In the genomic region with DNA sequence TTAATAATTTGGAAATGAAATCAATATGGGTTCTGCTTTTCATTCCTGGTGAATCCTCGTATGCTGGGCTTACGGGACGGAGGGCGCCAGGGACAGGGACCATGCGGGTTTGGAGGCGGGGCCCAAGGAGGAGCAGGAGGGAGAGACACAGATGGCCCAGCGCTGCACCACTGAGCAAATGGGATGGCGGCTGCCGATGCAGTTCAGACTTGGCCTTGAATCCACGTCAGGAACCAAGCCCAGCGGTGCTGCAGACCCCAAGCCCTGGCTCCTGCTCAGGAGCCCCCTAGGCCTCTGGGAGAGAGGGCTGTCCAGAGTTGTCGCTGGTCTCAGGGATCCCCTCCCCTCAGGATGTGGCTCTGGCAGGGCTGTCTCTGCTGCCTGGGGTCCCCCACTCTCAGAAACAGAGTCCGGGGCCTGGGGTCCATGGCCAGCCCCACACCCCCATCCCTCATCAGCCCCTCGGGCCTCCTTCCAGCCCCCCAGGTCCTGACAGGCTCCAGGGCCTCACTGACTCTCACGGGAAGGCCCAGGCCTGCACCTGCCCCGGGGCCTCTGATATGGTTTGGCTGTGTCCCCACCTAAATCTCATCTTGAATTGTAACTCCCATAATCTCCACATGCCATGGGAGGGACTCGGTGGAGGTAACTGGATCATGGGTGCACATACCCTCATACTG, we compare ENCODE assay signal across 26 cellular contexts.
DNase-seq lines count a peak whose midpoint lies in the region; ATAC-seq, FAIRE-seq and TF ChIP-seq lines count a peak whose summit lies in the region.
"Had no signal": no experiment of that assay in that cellular context is flagged by ENCODE, and none has a peak within 500 bp of the region (broad histone marks: within the 10 kb centered on the region; RNA-seq: fewer than 3 reads in every experiment).

No MANE protein-coding gene starts in this region.

- H3K27ac ChIP-seq in right atrium auricular region, result no peak overlapping the region
- no peak overlapping the region for H3K27ac ChIP-seq in HepG2 (ENCODE audit: extremely low read length, insufficient read depth, low read length)
- H3K27ac ChIP-seq: foreskin keratinocyte, psoas muscle, SJCRH30, upper lobe of left lung had no signal

- CTCF ChIA-PET in HepG2 (lab: Yijun Ruan, JAX; ENCODE audit: low intra/inter-chr PET ratio, low total read pairs), result no interaction called here

- TF ChIP-seq EP300 in HepG2 (IDR thresholded peaks at IDR 0.05; ENCODE audit: low read depth in 2 of 2, low read length in 2 of 2) (no peak), HepG2 (CRISPR knock-in tag; IDR thresholded peaks at IDR 0.05; ENCODE audit: borderline replicate concordance) (no peak)

- H3K9me3 ChIP-seq in right atrium auricular region (no peaks in the 10 kb centered on the region), HepG2 (ENCODE audit: low read length) (no peaks in the 10 kb centered on the region)
- H3K9me3 ChIP-seq: psoas muscle, SJCRH30, upper lobe of left lung had no signal

- H3K4me1 ChIP-seq in right atrium auricular region (no peaks in the 10 kb centered on the region), HepG2 (ENCODE audit: insufficient read depth, low read length) (no peaks in the 10 kb centered on the region)
- H3K4me1 ChIP-seq: foreskin keratinocyte, psoas muscle, SJCRH30 had no signal

- DNase-seq in Right ventricle myocardium superior (peak; percentile 31), right atrium auricular region (ENCODE audit: low spot score) (no peak), cerebellar cortex (ENCODE audit: low spot score) (peak; percentile 63), neural crest cell (ENCODE audit: low read depth, low spot score) (no peak), DMS79 (lab: John Stamatoyannopoulos, UW) (no peak), HepG2 (ENCODE audit: low spot score) (no peak), progenitor cell of endocrine pancreas (ENCODE audit: low spot score, unreplicated experiment) (no peak), NCI-H1417 treated with DMSO at 0.1 percent for 48 hours (lab: John Stamatoyannopoulos, UW) (no peak)
- DNase-seq: activated CD4-positive, alpha-beta T cell treated with anti-CD3 and anti-CD28 coated beads for 1 hour; activated gamma-delta T cell treated with Interleukin-2 at 50 U/mL for 16 hours; activated T-cell treated with anti-CD3 and anti-CD28 coated beads, Interleukin-2, amount 50 U/mL, for 24 hours; effector memory CD4-positive, alpha-beta T cell; erythroblast; foreskin keratinocyte; HFFc6; hippocampal formation; NCI-H1105 treated with DMSO at 0.1 percent for 48 hours; SJCRH30; small intestine; stimulated activated CD4-positive, alpha-beta T cell treated with anti-CD3 and anti-CD28 coated beads, Interleukin-2, amount 100 ng/mL, for 24 hours had no signal

- TF ChIP-seq POLR2A in HepG2 (IDR thresholded peaks at IDR 0.05; ENCODE audit: insufficient read depth in 1 of 2, low read depth in 2 of 2, low read length in 2 of 2), result no peak

- POLR2A ChIA-PET in HepG2 (lab: Yijun Ruan, JAX), result no interaction called here

- 22% methylated on average over 11 of the region's 17 CpGs for WGBS in HepG2 (ENCODE audit: low lambda C conversion rate)

- no peak overlapping the region for H3K4me3 ChIP-seq in right atrium auricular region
- no peak overlapping the region for H3K4me3 ChIP-seq in HepG2 (replicated peaks in 1 of 3; ENCODE audit: insufficient read depth in 1 of 3, low read depth in 2 of 3, low read length in 3 of 3)
- H3K4me3 ChIP-seq: K562, psoas muscle, SJCRH30, upper lobe of left lung had no signal

- no TSS peak for BruUV-seq in HepG2 (replicated peaks; lab: Mats Ljungman, UMichigan)

- intact Hi-C loops in Right ventricle myocardium superior (cut with DNase I) (no loop called here), HepG2 (cut with micrococcal nuclease; ENCODE audit: unreplicated experiment) (no loop called here)

- H3K27me3 ChIP-seq in right atrium auricular region, result no peaks in the 10 kb centered on the region
- H3K27me3 ChIP-seq in HepG2 (ENCODE audit: control insufficient read depth in 1 of 2, insufficient read depth in 2 of 2, low read length in 2 of 2), result peaks cover 15 to 56% of the 10 kb centered on the region in 2 experiments; a peak in 4 of 5 replicates
- H3K27me3 ChIP-seq: upper lobe of left lung had no signal

- no peaks in the 10 kb centered on the region for H3K4me1 Mint-ChIP-seq in neural crest cell
- peaks cover 3% of the 10 kb centered on the region for H3K4me1 Mint-ChIP-seq in progenitor cell of endocrine pancreas (ENCODE audit: low read depth)

- H3K4me3 Mint-ChIP-seq in neural crest cell, result no peak overlapping the region
- H3K4me3 Mint-ChIP-seq in progenitor cell of endocrine pancreas (ENCODE audit: low read depth), result no peak overlapping the region
- H3K4me3 Mint-ChIP-seq: activated T-cell treated with anti-CD3 and anti-CD28 coated beads, Interleukin-2, amount 50 U/mL, for 24 hours; brain; HFFc6; T-cell had no signal

- no peaks in the 10 kb centered on the region for H3K79me2 ChIP-seq in HepG2 (ENCODE audit: insufficient read depth, low read length)

- H3K27ac Mint-ChIP-seq in neural crest cell (ENCODE audit: unreplicated experiment) (peak overlapping the region; percentile 86), progenitor cell of endocrine pancreas (no peak overlapping the region)
- H3K27ac Mint-ChIP-seq: activated T-cell treated with anti-CD3 and anti-CD28 coated beads, Interleukin-2, amount 50 U/mL, for 24 hours; HFFc6 had no signal

- H3K27me3 Mint-ChIP-seq in neural crest cell (ENCODE audit: low read depth) (no peaks in the 10 kb centered on the region), progenitor cell of endocrine pancreas (peaks cover 3% of the 10 kb centered on the region)
- H3K27me3 Mint-ChIP-seq: T-cell had no signal

- no peaks in the 10 kb centered on the region for H4K20me1 ChIP-seq in HepG2 (ENCODE audit: insufficient read depth, low read length)

- in situ Hi-C loops in HepG2 (cut with HindIII; ENCODE audit: extremely low pct_ligation_motif_present, low pct_unique_long_range_greater_than_20kb), result no loop called here

- H3K36me3 ChIP-seq in right atrium auricular region, result no peaks in the 10 kb centered on the region
- H3K36me3 ChIP-seq in HepG2 (replicated peaks in 1 of 2; ENCODE audit: control insufficient read depth in 1 of 2, insufficient read depth in 2 of 2, low read length in 2 of 2), result no peaks in the 10 kb centered on the region
- H3K36me3 ChIP-seq: SJCRH30, upper lobe of left lung had no signal

- H3K9me3 Mint-ChIP-seq in neural crest cell, result no peaks in the 10 kb centered on the region
- no peaks in the 10 kb centered on the region for H3K9me3 Mint-ChIP-seq in progenitor cell of endocrine pancreas (ENCODE audit: low read depth)
- H3K9me3 Mint-ChIP-seq: activated T-cell treated with anti-CD3 and anti-CD28 coated beads, Interleukin-2, amount 50 U/mL, for 24 hours; brain; HFFc6; T-cell had no signal

- H3K4me2 ChIP-seq in HepG2 (ENCODE audit: low read depth, low read length), result no peak overlapping the region

- TF ChIP-seq CTCF in right atrium auricular region (IDR thresholded peaks at IDR 0.05), result no peak
- TF ChIP-seq CTCF in neural crest cell (conservative IDR thresholded peaks at IDR 0.05), result no peak
- TF ChIP-seq CTCF in HepG2 (CRISPR knock-in tag; IDR thresholded peaks at IDR 0.05), result no peak
- no peak for TF ChIP-seq CTCF in progenitor cell of endocrine pancreas (IDR thresholded peaks at IDR 0.05; ENCODE audit: unreplicated experiment)

- no peak for TF ChIP-seq RAD21 in HepG2 (CRISPR knock-in tag; IDR thresholded peaks at IDR 0.05)

- H3K9ac ChIP-seq in HepG2 (ENCODE audit: insufficient read depth, low read depth, low read length), result no peak overlapping the region

- FAIRE-seq in HepG2 (lab: Jason Lieb, UNC), result no peak
- FAIRE-seq: colon, K562, small intestine had no signal

- ATAC-seq in Right ventricle myocardium superior (ENCODE audit: poor library complexity) (no peak), HepG2 (no peak)
- ATAC-seq: foreskin keratinocyte, K562, psoas muscle, T-cell had no signal

- H2AFZ ChIP-seq in HepG2 (ENCODE audit: low read length), result no peak overlapping the region

- H3K36me3 Mint-ChIP-seq in neural crest cell (ENCODE audit: low read depth) (no peaks in the 10 kb centered on the region), progenitor cell of endocrine pancreas (ENCODE audit: insufficient read depth) (no peaks in the 10 kb centered on the region)
- H3K36me3 Mint-ChIP-seq: brain, T-cell had no signal

TF ChIP-seq in HepG2, 621 proteins besides CTCF, POLR2A, EP300 and RAD21:
- no peak for TF ChIP-seq ZNF564 (CRISPR knock-in tag; IDR thresholded peaks at IDR 0.05)
- TF ChIP-seq ZNF432 (CRISPR knock-in tag; IDR thresholded peaks at IDR 0.05; ENCODE audit: borderline replicate concordance), result no peak
- TF ChIP-seq XRCC5 (optimal IDR thresholded peaks at IDR 0.05; ENCODE audit: low read length), result no peak

Comparison
In these comparisons a context has a peak if more than half of its experiments do, and no peak if none do; other contexts are left out.
1. DNase-seq: peak in Right ventricle myocardium superior (single experiment) and cerebellar cortex (single experiment); none in right atrium auricular region (single experiment), neural crest cell (single experiment), DMS79 (single experiment), HepG2 (single experiment), progenitor cell of endocrine pancreas (single experiment) and NCI-H1417 treated with DMSO at 0.1 percent for 48 hours (single experiment).